Comparison of ENCODE assay signal across 28 cellular contexts in genomic region chr2:112061299-112061698, GRCh38.
"Had no signal": no experiment of that assay in that cellular context is flagged by ENCODE, and none has a peak within 500 bp of the region (broad histone marks: within the 10 kb centered on the region; RNA-seq: fewer than 3 reads in every experiment).

No MANE protein-coding gene starts in this region.

- H3K9me3 ChIP-seq: adrenal gland, esophagus muscularis mucosa, left lung, neutrophil, testis, transverse colon had no signal

- DNase-seq: activated CD4-positive, alpha-beta T cell treated with anti-CD3 and anti-CD28 coated beads for 4 hours; activated CD4-positive, CD25-positive, alpha-beta regulatory T cell; activated CD8-positive, alpha-beta memory T cell treated with anti-CD3 and anti-CD28 coated beads, Interleukin-2, amount 10 ng/mL, durations not matched to agents 7 days and 5 days; activated CD8-positive, alpha-beta T cell treated with anti-CD3 and anti-CD28 coated beads, Interleukin-2, amount 10 ng/mL, durations not matched to agents 7 days and 5 days; activated gamma-delta T cell; activated naive CD4-positive, alpha-beta T cell treated with anti-CD3 and anti-CD28 coated beads, Interleukin-2, amount 50 U/mL, for 16 hours; adrenal gland; aorta; cortex of kidney; foreskin keratinocyte; left lung; naive B cell; nephron progenitor cell; stimulated activated CD4-positive, alpha-beta T cell treated with anti-CD3 and anti-CD28 coated beads, Interleukin-2, amount 100 ng/mL, for 24 hours; stimulated activated naive B cell treated with anti-CD40 and anti-IgM and Interleukin-4, amounts not matched to agents 10 μg/mL and 1 μg/mL and 100 μg/mL, for 72 hours; T-helper 1 cell; testis; transverse colon had no signal

- H3K27ac ChIP-seq: cardiac muscle cell, esophagus muscularis mucosa, foreskin keratinocyte, left lung, neutrophil, skin epidermis, testis, transverse colon had no signal

- H3K27me3 ChIP-seq: adrenal gland, cardiac muscle cell, esophagus muscularis mucosa, foreskin keratinocyte, left lung, neutrophil, testis, transverse colon had no signal

- H3K27ac Mint-ChIP-seq: activated CD8-positive, alpha-beta memory T cell treated with anti-CD3 and anti-CD28 coated beads, Interleukin-2, amount 10 ng/mL, durations not matched to agents 7 days and 5 days; activated CD8-positive, alpha-beta T cell treated with anti-CD3 and anti-CD28 coated beads, Interleukin-2, amount 10 ng/mL, durations not matched to agents 7 days and 5 days; activated T-helper 1 cell treated with anti-CD3 and anti-CD28 coated beads, Interleukin-12 subunit alpha, Interleukin-12 subunit beta, Interleukin-2, Interleukin-4 antibody, amounts not matched to agents 30 ng/mL and 10 ng/mL and 1 ng/mL, durations not matched to agents 14 hours and 24 hours and 36 hours; brain; naive B cell; nephron progenitor cell; T-helper 2 cell treated with Interferon-gamma antibody and Interleukin-4, amounts not matched to agents 5 μg/mL and 100 μg/mL, for 36 hours had no signal

- H3K4me3 Mint-ChIP-seq: activated CD8-positive, alpha-beta memory T cell treated with anti-CD3 and anti-CD28 coated beads, Interleukin-2, amount 10 ng/mL, durations not matched to agents 7 days and 5 days; activated CD8-positive, alpha-beta T cell treated with anti-CD3 and anti-CD28 coated beads, Interleukin-2, amount 10 ng/mL, durations not matched to agents 7 days and 5 days; activated T-helper 1 cell treated with anti-CD3 and anti-CD28 coated beads, Interleukin-12 subunit alpha, Interleukin-12 subunit beta, Interleukin-2, Interleukin-4 antibody, amounts not matched to agents 30 ng/mL and 10 ng/mL and 1 ng/mL, durations not matched to agents 14 hours and 24 hours and 36 hours; brain; nephron progenitor cell; stimulated activated naive B cell treated with anti-CD40 and anti-IgM and Interleukin-4, amounts not matched to agents 10 μg/mL and 1 μg/mL and 100 μg/mL, for 72 hours; T-helper 2 cell treated with Interferon-gamma antibody and Interleukin-4, amounts not matched to agents 5 μg/mL and 100 μg/mL, for 36 hours had no signal

- H3K9me3 Mint-ChIP-seq: brain had no signal

- ATAC-seq: activated CD8-positive, alpha-beta memory T cell treated with anti-CD3 and anti-CD28 coated beads, Interleukin-2, amount 10 ng/mL, durations not matched to agents 7 days and 5 days; activated CD8-positive, alpha-beta T cell treated with anti-CD3 and anti-CD28 coated beads, Interleukin-2, amount 10 ng/mL, durations not matched to agents 7 days and 5 days; foreskin keratinocyte; left lung; sciatic nerve; stimulated activated naive B cell treated with anti-CD40 and anti-IgM and Interleukin-4, amounts not matched to agents 10 μg/mL and 1 μg/mL and 100 μg/mL, for 72 hours had no signal

- H3K27me3 Mint-ChIP-seq: activated CD8-positive, alpha-beta memory T cell treated with anti-CD3 and anti-CD28 coated beads, Interleukin-2, amount 10 ng/mL, durations not matched to agents 7 days and 5 days; brain; naive B cell; stimulated activated naive B cell treated with anti-CD40 and anti-IgM and Interleukin-4, amounts not matched to agents 10 μg/mL and 1 μg/mL and 100 μg/mL, for 72 hours had no signal

- H3K4me3 ChIP-seq: adrenal gland, cardiac muscle cell, esophagus muscularis mucosa, left lung, lung, skin epidermis, testis, transverse colon had no signal

- FAIRE-seq: islet of Langerhans had no signal
